ENCODE assay signal across 10 cellular contexts in the genomic region with DNA sequence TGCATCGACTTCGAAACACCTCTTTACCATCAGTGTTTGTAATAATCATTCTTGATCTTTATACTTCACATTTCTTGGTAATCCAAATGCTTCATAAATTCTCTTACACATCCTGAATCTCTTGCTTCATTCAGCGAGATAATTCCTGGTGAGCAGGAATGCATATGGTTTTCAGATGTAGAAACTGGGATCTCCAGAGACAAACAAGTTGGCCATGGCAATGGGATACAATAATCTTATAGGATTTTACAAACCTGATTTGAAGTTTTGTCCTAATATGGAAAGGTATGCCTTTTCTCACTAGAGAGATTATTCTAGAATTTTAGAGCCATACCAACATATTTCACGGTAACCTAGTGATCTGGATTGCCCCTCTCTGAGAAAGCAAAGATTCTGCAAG. TPM values are rescaled to one million over a fixed set of nuclear protein-coding genes. Genes with fewer than 3 reads are reported as not detected.
DNase-seq lines count a peak whose midpoint lies in the region; ATAC-seq and TF ChIP-seq lines count a peak whose summit lies in the region.
"Had no signal": no experiment of that assay in that cellular context is flagged by ENCODE, and none has a peak within 500 bp of the region (broad histone marks: within the 10 kb centered on the region; RNA-seq: fewer than 3 reads in every experiment).

No MANE protein-coding gene starts in this region.

- CTCF ChIA-PET in activated CD8-positive, alpha-beta T cell treated with anti-CD3 and anti-CD28 coated beads for 36 hours (lab: Charles Lee) = interaction anchor here (1.5 kb wide), 1 partner anchor 16 kb away, joined by 9 read pairs; no protein-coding TSS in a partner anchor

- TF ChIP-seq CTCF in CD14-positive monocyte (IDR thresholded peaks at IDR 0.05) = no peak
- no peak for TF ChIP-seq CTCF in activated CD8-positive, alpha-beta T cell treated with anti-CD3 and anti-CD28 coated beads for 36 hours (IDR thresholded peaks at IDR 0.05)
- TF ChIP-seq CTCF in fibroblast of pulmonary artery (IDR thresholded peaks at IDR 0.05; ENCODE audit: low read length, missing control alignments) = no peak

- H3K9me3 Mint-ChIP-seq in CD14-positive monocyte = peaks cover 0 to 3% (median 0%) of the 10 kb centered on the region in 7 donors
- H3K9me3 Mint-ChIP-seq in activated CD8-positive, alpha-beta T cell treated with anti-CD3 and anti-CD28 coated beads for 36 hours = no peaks in the 10 kb centered on the region
- H3K9me3 Mint-ChIP-seq: activated T-cell treated with anti-CD3 and anti-CD28 coated beads, Interleukin-2, amount 50 U/mL, for 4 hours had no signal

- DNase-seq in CD14-positive monocyte (ENCODE audit: low spot score) (no peak), fibroblast of pulmonary artery (ENCODE audit: low read depth) (peak; percentile 55), skeletal muscle cell (ENCODE audit: low read depth) (no peak), NCI-H2029 (lab: John Stamatoyannopoulos, UW) (no peak), NCI-H345 (lab: John Stamatoyannopoulos, UW) (no peak)
- no peak for DNase-seq in activated CD8-positive, alpha-beta T cell treated with anti-CD3 and anti-CD28 coated beads for 36 hours
- DNase-seq in stimulated activated CD4-positive, alpha-beta T cell treated with anti-CD3 and anti-CD28 coated beads, Interleukin-4, amount 100 ng/mL, for 1 hour = no peak
- DNase-seq: activated T-cell treated with anti-CD3 and anti-CD28 coated beads, Interleukin-2, amount 50 U/mL, for 4 hours; stimulated activated CD4-positive, alpha-beta T cell treated with anti-CD3 and anti-CD28 coated beads, Interleukin-4, amount 100 ng/mL, for 4 hours had no signal

- no peak for ATAC-seq in activated CD8-positive, alpha-beta T cell treated with anti-CD3 and anti-CD28 coated beads for 36 hours
- ATAC-seq in HG03159 (IDR thresholded peaks at IDR 0.05; ENCODE audit: unreplicated experiment) = no peak
- ATAC-seq: activated T-cell treated with anti-CD3 and anti-CD28 coated beads, Interleukin-2, amount 50 U/mL, for 4 hours had no signal

- H3K4me1 Mint-ChIP-seq in CD14-positive monocyte = peaks cover 69% of the 10 kb centered on the region
- peaks cover 47% of the 10 kb centered on the region for H3K4me1 Mint-ChIP-seq in activated CD8-positive, alpha-beta T cell treated with anti-CD3 and anti-CD28 coated beads for 36 hours (ENCODE audit: low read depth)

- H3K4me3 ChIP-seq in fibroblast of pulmonary artery (replicated peaks; ENCODE audit: low read depth, low read length) = no peak overlapping the region
- H3K4me3 ChIP-seq in skeletal muscle cell (ENCODE audit: low read depth, low read length) = peak overlapping the region; percentile 29

- POLR2A ChIA-PET in activated CD8-positive, alpha-beta T cell treated with anti-CD3 and anti-CD28 coated beads for 36 hours (lab: Charles Lee) = interaction anchor here (2.4 kb wide), 1 partner anchor 15 kb away, joined by 15 read pairs; no protein-coding TSS in a partner anchor

- H3K4me3 Mint-ChIP-seq in CD14-positive monocyte = peak overlapping the region; percentile 3 to 27
- H3K4me3 Mint-ChIP-seq in activated CD8-positive, alpha-beta T cell treated with anti-CD3 and anti-CD28 coated beads for 36 hours = no peak overlapping the region
- H3K4me3 Mint-ChIP-seq: activated T-cell treated with anti-CD3 and anti-CD28 coated beads, Interleukin-2, amount 50 U/mL, for 4 hours had no signal

- intact Hi-C loops in CD14-positive monocyte (cut with micrococcal nuclease) = loop anchor here in 1 of 2 donors (2.0 kb wide), 1 partner anchor 14 kb away; a partner anchor contains a TSS
- intact Hi-C loops in activated CD8-positive, alpha-beta T cell treated with anti-CD3 and anti-CD28 coated beads for 36 hours (cut with micrococcal nuclease) = no loop called here

- no peaks in the 10 kb centered on the region for H3K27me3 Mint-ChIP-seq in CD14-positive monocyte (ENCODE audit: low read depth in 3 of 3)
- no peaks in the 10 kb centered on the region for H3K27me3 Mint-ChIP-seq in activated CD8-positive, alpha-beta T cell treated with anti-CD3 and anti-CD28 coated beads for 36 hours

- H3K36me3 Mint-ChIP-seq in CD14-positive monocyte = peaks cover 9 to 15% of the 10 kb centered on the region in 2 donors
- peaks cover 2% of the 10 kb centered on the region for H3K36me3 Mint-ChIP-seq in activated CD8-positive, alpha-beta T cell treated with anti-CD3 and anti-CD28 coated beads for 36 hours (ENCODE audit: low read depth)

- H3K27ac Mint-ChIP-seq in CD14-positive monocyte = peak overlapping the region; percentile 97 to 100 (median 99)
- peak overlapping the region; percentile 48 for H3K27ac Mint-ChIP-seq in activated CD8-positive, alpha-beta T cell treated with anti-CD3 and anti-CD28 coated beads for 36 hours

RNA-seq across cellular contexts. Expression of a gene that starts 13.0 kb away (rescaled TPM):
- polyA plus RNA-seq in CD14-positive monocyte = 1 to 10 TPM; 5.0 to 6.6 TPM
- total RNA-seq in activated CD8-positive, alpha-beta T cell treated with anti-CD3 and anti-CD28 coated beads for 36 hours = 1 to 10 TPM; 4.4 to 4.5 TPM

RNA-seq across cellular contexts. Expression of a gene that starts 13.6 kb away (rescaled TPM):
- 100 to 1,000 TPM; 697 to 932 TPM for polyA plus RNA-seq in CD14-positive monocyte
- total RNA-seq in activated CD8-positive, alpha-beta T cell treated with anti-CD3 and anti-CD28 coated beads for 36 hours = 100 to 1,000 TPM; 590 to 602 TPM
